Comparison of ENCODE assay signal across 9 cellular contexts in genomic region chr3:197454014-197454413, GRCh38.
DNase-seq lines count a peak whose midpoint lies in the region; ATAC-seq and TF ChIP-seq lines count a peak whose summit lies in the region.
"Had no signal": no experiment of that assay in that cellular context is flagged by ENCODE, and none has a peak within 500 bp of the region (broad histone marks: within the 10 kb centered on the region; RNA-seq: fewer than 3 reads in every experiment).

No MANE protein-coding gene starts in this region.

- intact Hi-C loops in activated naive CD4-positive, alpha-beta T cell treated with anti-CD3 and anti-CD28 coated beads for 36 hours (cut with micrococcal nuclease) = loop anchor here (1.0 to 2.0 kb wide), 2 partner anchors 57 to 230 kb away; no protein-coding TSS in a partner anchor
- intact Hi-C loops in colonic mucosa (cut with DNase I) = no loop called here

- H4K20me1 ChIP-seq in smooth muscle cell (ENCODE audit: low read depth) = no peaks in the 10 kb centered on the region

- ATAC-seq in GM21447 (IDR thresholded peaks at IDR 0.05; ENCODE audit: unreplicated experiment) (no peak), GM19328 (IDR thresholded peaks at IDR 0.05; ENCODE audit: unreplicated experiment) (no peak), HG03439 (IDR thresholded peaks at IDR 0.05; ENCODE audit: unreplicated experiment) (no peak)

- peaks cover 4% of the 10 kb centered on the region for H3F3A ChIP-seq in smooth muscle cell (ENCODE audit: low read depth)

- CTCF ChIA-PET in activated naive CD4-positive, alpha-beta T cell treated with anti-CD3 and anti-CD28 coated beads for 36 hours (lab: Charles Lee) = interaction anchor here (0.6 to 2.7 kb wide), 7 partner anchors 46 to 229 kb away, joined by 3 to 17 read pairs (median 4); no protein-coding TSS in a partner anchor

- H3K27ac ChIP-seq in colonic mucosa (no peak overlapping the region), smooth muscle cell (ENCODE audit: low read depth) (no peak overlapping the region)

- H3K4me1 Mint-ChIP-seq in activated naive CD4-positive, alpha-beta T cell treated with anti-CD3 and anti-CD28 coated beads for 36 hours (ENCODE audit: low read depth) = peaks cover 11% of the 10 kb centered on the region

- peaks cover 17% of the 10 kb centered on the region for H3K4me1 ChIP-seq in colonic mucosa
- peaks cover 11% of the 10 kb centered on the region for H3K4me1 ChIP-seq in smooth muscle cell (ENCODE audit: low read depth)

- H3K27me3 ChIP-seq in colonic mucosa = no peaks in the 10 kb centered on the region
- no peaks in the 10 kb centered on the region for H3K27me3 ChIP-seq in smooth muscle cell (ENCODE audit: low read depth)

- H3K4me2 ChIP-seq in smooth muscle cell = no peak overlapping the region

- no peak overlapping the region for H3K4me3 ChIP-seq in colonic mucosa
- H3K4me3 ChIP-seq in smooth muscle cell = no peak overlapping the region

- WGBS in smooth muscle cell (ENCODE audit: low lambda C conversion rate) = 74% methylated on average over 3 of the region's 3 CpGs

- H3K36me3 ChIP-seq in colonic mucosa (no peaks in the 10 kb centered on the region), smooth muscle cell (ENCODE audit: low read depth) (no peaks in the 10 kb centered on the region)

- H3K4me3 Mint-ChIP-seq in activated naive CD4-positive, alpha-beta T cell treated with anti-CD3 and anti-CD28 coated beads for 36 hours = no peak overlapping the region

- no peaks in the 10 kb centered on the region for H3K79me2 ChIP-seq in smooth muscle cell (ENCODE audit: low read depth)

- peak; percentile 41 for DNase-seq in activated naive CD4-positive, alpha-beta T cell treated with anti-CD3 and anti-CD28 coated beads for 36 hours
- no peak for DNase-seq in activated naive CD4-positive, alpha-beta T cell treated with anti-CD3 and anti-CD28 coated beads, Interleukin-2, amount 50 U/mL, for 16 hours
- DNase-seq in MV-4-11 (lab: John Stamatoyannopoulos, UW) (peak; percentile 27), colonic mucosa (no peak), smooth muscle cell (lab: John Stamatoyannopoulos, UW; ENCODE audit: unreplicated experiment) (no peak)
- DNase-seq: NCI-H1930 had no signal

- no peak overlapping the region for H3K9ac ChIP-seq in colonic mucosa (ENCODE audit: low read depth in 2 of 2, low read length in 2 of 2)
- H3K9ac ChIP-seq in smooth muscle cell (ENCODE audit: low read depth) = no peak overlapping the region

- no peak overlapping the region for H2AFZ ChIP-seq in smooth muscle cell (ENCODE audit: low read depth)

- TF ChIP-seq CTCF in colonic mucosa (IDR thresholded peaks at IDR 0.05) (peak; percentile 13), smooth muscle cell (IDR thresholded peaks at IDR 0.05; ENCODE audit: borderline replicate concordance, insufficient read depth, poor library complexity, severe bottlenecking) (peak; percentile 14)

- no peaks in the 10 kb centered on the region for H3K36me3 Mint-ChIP-seq in activated naive CD4-positive, alpha-beta T cell treated with anti-CD3 and anti-CD28 coated beads for 36 hours (ENCODE audit: low read depth)

- no peaks in the 10 kb centered on the region for H3K9me3 Mint-ChIP-seq in activated naive CD4-positive, alpha-beta T cell treated with anti-CD3 and anti-CD28 coated beads for 36 hours

- no peaks in the 10 kb centered on the region for H3K9me3 ChIP-seq in colonic mucosa
- H3K9me3 ChIP-seq in smooth muscle cell (replicated peaks; ENCODE audit: low read depth) = no peaks in the 10 kb centered on the region

- no peaks in the 10 kb centered on the region for H3K27me3 Mint-ChIP-seq in activated naive CD4-positive, alpha-beta T cell treated with anti-CD3 and anti-CD28 coated beads for 36 hours (ENCODE audit: low read depth)

- H3K27ac Mint-ChIP-seq in activated naive CD4-positive, alpha-beta T cell treated with anti-CD3 and anti-CD28 coated beads for 36 hours = no peak overlapping the region

Comparison
In these comparisons a context has a peak if more than half of its experiments do, and no peak if none do; other contexts are left out.
1. DNase-seq: peak in activated naive CD4-positive, alpha-beta T cell treated with anti-CD3 and anti-CD28 coated beads for 36 hours (single experiment) and MV-4-11 (single experiment); none in activated naive CD4-positive, alpha-beta T cell treated with anti-CD3 and anti-CD28 coated beads, Interleukin-2, amount 50 U/mL, for 16 hours (single experiment), colonic mucosa (single experiment) and smooth muscle cell (single experiment).